ENCODE assay signal across 11 cellular contexts in the genomic region with DNA sequence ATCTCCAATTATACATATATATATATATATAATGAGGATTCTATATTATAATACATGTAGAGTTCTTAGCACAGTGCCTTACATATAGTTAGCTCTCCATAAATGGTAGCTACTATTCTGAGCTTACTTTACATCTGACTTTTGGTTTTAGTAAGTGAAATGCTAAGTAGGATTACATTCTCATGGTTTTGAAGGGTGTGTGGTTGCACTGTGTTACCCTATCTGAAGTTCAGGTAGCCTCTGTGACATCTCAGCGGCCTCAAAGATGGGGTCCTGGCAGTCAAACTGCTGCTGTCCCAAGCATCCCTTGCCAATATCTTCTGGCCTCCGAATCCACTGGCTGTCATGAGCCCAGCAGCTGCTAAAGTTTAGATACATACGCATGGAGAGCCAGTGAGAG. TPM values are rescaled to one million over a fixed set of nuclear protein-coding genes. Genes with fewer than 3 reads are reported as not detected.
DNase-seq lines count a peak whose midpoint lies in the region; ATAC-seq and TF ChIP-seq lines count a peak whose summit lies in the region.
"Had no signal": no experiment of that assay in that cellular context is flagged by ENCODE, and none has a peak within 500 bp of the region (broad histone marks: within the 10 kb centered on the region; RNA-seq: fewer than 3 reads in every experiment).

No MANE protein-coding gene starts in this region.

- H3K4me1 ChIP-seq in heart left ventricle (peaks cover 0 to 32% (median 14%) of the 10 kb centered on the region in 12 donors), upper lobe of right lung (peaks cover 19% of the 10 kb centered on the region)
- H3K4me1 ChIP-seq in naive thymus-derived CD4-positive, alpha-beta T cell (ENCODE audit: control insufficient read depth in 2 of 2, insufficient read depth in 2 of 2, low read length in 2 of 2): peaks cover 4 to 60% of the 10 kb centered on the region in 2 donors

- H3K27me3 ChIP-seq in heart left ventricle: no peaks in the 10 kb centered on the region
- no peaks in the 10 kb centered on the region for H3K27me3 ChIP-seq in naive thymus-derived CD4-positive, alpha-beta T cell (ENCODE audit: control insufficient read depth in 2 of 2, insufficient read depth in 2 of 2, low read length in 2 of 2)
- H3K27me3 ChIP-seq in upper lobe of right lung: no peaks in the 10 kb centered on the region

- ATAC-seq in heart left ventricle: no peak
- no peak for ATAC-seq in Right ventricle myocardium inferior
- ATAC-seq in naive thymus-derived CD4-positive, alpha-beta T cell: peak; percentile 3
- ATAC-seq in upper lobe of right lung: no peak
- no peak for ATAC-seq in HG03280 (IDR thresholded peaks at IDR 0.05; ENCODE audit: unreplicated experiment)

- H3K4me1 Mint-ChIP-seq in activated CD4-positive, alpha-beta memory T cell treated with anti-CD3 and anti-CD28 coated beads, Interleukin-2, amount 10 ng/mL, durations not matched to agents 7 days and 5 days: peaks cover 42% of the 10 kb centered on the region
- H3K4me1 Mint-ChIP-seq in naive thymus-derived CD4-positive, alpha-beta T cell: peaks cover 38 to 87% (median 75%) of the 10 kb centered on the region in 7 donors

- no peak for TF ChIP-seq POLR2A in heart left ventricle (IDR thresholded peaks at IDR 0.05)

- no peaks in the 10 kb centered on the region for H3K27me3 Mint-ChIP-seq in activated CD4-positive, alpha-beta memory T cell treated with anti-CD3 and anti-CD28 coated beads, Interleukin-2, amount 10 ng/mL, durations not matched to agents 7 days and 5 days
- H3K27me3 Mint-ChIP-seq in naive thymus-derived CD4-positive, alpha-beta T cell: no peaks in the 10 kb centered on the region

- DNase-seq in heart left ventricle (no peak), Right ventricle myocardium inferior (ENCODE audit: missing footprints) (no peak), upper lobe of right lung (no peak), SW 1271 (lab: John Stamatoyannopoulos, UW) (no peak), RPMI8226 (no peak)
- DNase-seq in activated CD4-positive, alpha-beta memory T cell treated with anti-CD3 and anti-CD28 coated beads, Interleukin-2, amount 10 ng/mL, durations not matched to agents 7 days and 5 days: no peak
- DNase-seq in naive thymus-derived CD4-positive, alpha-beta T cell: no peak
- DNase-seq: NCI-H1417, NCI-H774 had no signal

- H3K36me3 ChIP-seq in heart left ventricle (no peaks in the 10 kb centered on the region), upper lobe of right lung (no peaks in the 10 kb centered on the region)
- no peaks in the 10 kb centered on the region for H3K36me3 ChIP-seq in naive thymus-derived CD4-positive, alpha-beta T cell (ENCODE audit: control insufficient read depth in 2 of 3, insufficient read depth in 3 of 3, low read length in 3 of 3)

- no peaks in the 10 kb centered on the region for H3K9me3 ChIP-seq in heart left ventricle
- H3K9me3 ChIP-seq in naive thymus-derived CD4-positive, alpha-beta T cell (ENCODE audit: control insufficient read depth in 2 of 3, low read length in 3 of 3): no peaks in the 10 kb centered on the region
- H3K9me3 ChIP-seq in upper lobe of right lung: no peaks in the 10 kb centered on the region

- H3K27ac ChIP-seq in heart left ventricle (peak overlapping the region in 10 of 12 donors; percentile 34 to 81 (median 68)), upper lobe of right lung (peak overlapping the region; percentile 70)
- H3K27ac ChIP-seq in naive thymus-derived CD4-positive, alpha-beta T cell (ENCODE audit: low read depth, low read length): peak overlapping the region; percentile 75

- H3K27ac Mint-ChIP-seq in activated CD4-positive, alpha-beta memory T cell treated with anti-CD3 and anti-CD28 coated beads, Interleukin-2, amount 10 ng/mL, durations not matched to agents 7 days and 5 days: peak overlapping the region; percentile 80
- H3K27ac Mint-ChIP-seq in naive thymus-derived CD4-positive, alpha-beta T cell: peak overlapping the region; percentile 83 to 96 (median 93)

- POLR2A ChIA-PET in activated CD4-positive, alpha-beta memory T cell treated with anti-CD3 and anti-CD28 coated beads, Interleukin-2, amount 10 ng/mL, durations not matched to agents 7 days and 5 days (lab: Charles Lee): interaction anchor here (0.7 to 2.2 kb wide), 5 partner anchors 15 to 372 kb away, joined by 3 to 8 read pairs (median 4); partner anchors contain the start of gene HSPA8
- POLR2A ChIA-PET in naive thymus-derived CD4-positive, alpha-beta T cell (lab: Charles Lee): interaction anchor here (0.7 to 3.8 kb wide), 13 partner anchors 8 to 372 kb away, joined by 3 to 34 read pairs (median 8); partner anchors contain the start of genes HSPA8 and UBASH3B

- H3K9me3 Mint-ChIP-seq in activated CD4-positive, alpha-beta memory T cell treated with anti-CD3 and anti-CD28 coated beads, Interleukin-2, amount 10 ng/mL, durations not matched to agents 7 days and 5 days: no peaks in the 10 kb centered on the region
- peaks cover 0 to 3% (median 0%) of the 10 kb centered on the region in 11 donors for H3K9me3 Mint-ChIP-seq in naive thymus-derived CD4-positive, alpha-beta T cell

- CTCF ChIA-PET in activated CD4-positive, alpha-beta memory T cell treated with anti-CD3 and anti-CD28 coated beads, Interleukin-2, amount 10 ng/mL, durations not matched to agents 7 days and 5 days (lab: Charles Lee): interaction anchor here (1.4 to 2.4 kb wide), 2 partner anchors 34 to 65 kb away, joined by 3 to 23 read pairs; partner anchors contain the start of gene UBASH3B
- CTCF ChIA-PET in naive thymus-derived CD4-positive, alpha-beta T cell (lab: Charles Lee): interaction anchor here (0.7 to 2.0 kb wide), 5 partner anchors 8 to 66 kb away, joined by 3 to 8 read pairs (median 4); no protein-coding TSS in a partner anchor

- TF ChIP-seq CTCF in heart left ventricle (IDR thresholded peaks at IDR 0.05) (no peak), upper lobe of right lung (IDR thresholded peaks at IDR 0.05) (no peak)

- H3K36me3 Mint-ChIP-seq in activated CD4-positive, alpha-beta memory T cell treated with anti-CD3 and anti-CD28 coated beads, Interleukin-2, amount 10 ng/mL, durations not matched to agents 7 days and 5 days (ENCODE audit: low read depth): peaks cover 3% of the 10 kb centered on the region
- H3K36me3 Mint-ChIP-seq in naive thymus-derived CD4-positive, alpha-beta T cell: peaks cover 3 to 22% (median 14%) of the 10 kb centered on the region in 5 donors

- H3K4me3 ChIP-seq in heart left ventricle: peak overlapping the region in 7 of 12 donors; percentile 4 to 53 (median 34)
- H3K4me3 ChIP-seq in naive thymus-derived CD4-positive, alpha-beta T cell (ENCODE audit: low read length): no peak overlapping the region
- H3K4me3 ChIP-seq in upper lobe of right lung: peak overlapping the region; percentile 35
- H3K4me3 ChIP-seq: lung had no signal

- WGBS in heart left ventricle, 4 donors: 80 to 96% (median 84%) methylated on average over 3 of the region's 3 CpGs

- intact Hi-C loops in heart left ventricle (cut with DNase I): loop anchor here in 3 of 10 donors (2.0 to 10.0 kb wide), 3 partner anchors 33 to 55 kb away; partner anchors contain the start of gene UBASH3B (in 1 of the 3)
- intact Hi-C loops in Right ventricle myocardium inferior (cut with DNase I): no loop called here
- intact Hi-C loops in naive thymus-derived CD4-positive, alpha-beta T cell (cut with micrococcal nuclease): loop anchor here in 1 of 2 donors (10.0 kb wide), 1 partner anchor 55 kb away; no protein-coding TSS in a partner anchor
- intact Hi-C loops in upper lobe of right lung (cut with DNase I): no loop called here

- H3K4me3 Mint-ChIP-seq in activated CD4-positive, alpha-beta memory T cell treated with anti-CD3 and anti-CD28 coated beads, Interleukin-2, amount 10 ng/mL, durations not matched to agents 7 days and 5 days: peak overlapping the region; percentile 64
- peak overlapping the region; percentile 74 to 93 (median 84) for H3K4me3 Mint-ChIP-seq in naive thymus-derived CD4-positive, alpha-beta T cell

RNA-seq across cellular contexts. Expression of gene UBASH3B, which starts 34.8 kb away (rescaled TPM):
- total RNA-seq in heart left ventricle (10 to 100 TPM in 1 of 9 donors, 1 to 10 TPM in 8; 1.3 to 19.0 (median 1.7) TPM), Right ventricle myocardium inferior (3.5 TPM), upper lobe of right lung (42.2 TPM)
- 1 to 10 TPM in 1 of 2 donors, under 1 TPM in 1; 0.72 to 4.8 TPM for polyA plus RNA-seq in heart left ventricle
- 10 to 100 TPM; 18.4 to 20.9 TPM for total RNA-seq in activated CD4-positive, alpha-beta memory T cell treated with anti-CD3 and anti-CD28 coated beads, Interleukin-2, amount 10 ng/mL, durations not matched to agents 7 days and 5 days
- 10 to 100 TPM; 10.4 to 49.8 (median 43.2) TPM for total RNA-seq in naive thymus-derived CD4-positive, alpha-beta T cell
- 10 to 100 TPM; 10.3 to 18.7 TPM for polyA plus RNA-seq in naive thymus-derived CD4-positive, alpha-beta T cell
